In the genomic region with DNA sequence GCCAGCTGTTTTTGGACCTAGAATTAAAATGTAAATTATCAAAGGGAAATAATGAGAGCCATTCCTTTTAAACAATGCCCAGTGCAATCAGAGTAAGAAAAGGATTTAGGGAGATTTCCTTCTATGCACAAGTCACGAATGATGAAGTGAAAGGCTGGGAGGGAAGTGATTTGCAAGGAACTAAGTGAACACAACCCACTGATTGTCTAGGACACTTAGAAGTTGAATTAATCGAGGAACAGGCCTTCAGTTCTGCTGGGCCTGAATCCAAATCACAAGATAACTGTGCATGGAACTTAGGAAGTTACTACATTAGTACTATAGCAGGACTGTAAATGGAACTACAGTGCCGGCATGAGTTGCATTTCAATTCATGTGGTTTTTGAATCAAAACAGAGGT, we compare ENCODE assay signal across 1 cellular context.
TF ChIP-seq lines count a peak whose summit lies in the region.

No MANE protein-coding gene starts in this region.

TF ChIP-seq in SK-N-SH, 30 proteins besides CTCF, POLR2A, EP300 and RAD21 (continued from another document):
- TF ChIP-seq YY1 (IDR thresholded peaks at IDR 0.05; ENCODE audit: low read depth), result no peak
- no peak for TF ChIP-seq GABPA (IDR thresholded peaks at IDR 0.05; ENCODE audit: low read depth)
- no peak for TF ChIP-seq ELF1 (IDR thresholded peaks at IDR 0.05)
- TF ChIP-seq, protein P1, sequence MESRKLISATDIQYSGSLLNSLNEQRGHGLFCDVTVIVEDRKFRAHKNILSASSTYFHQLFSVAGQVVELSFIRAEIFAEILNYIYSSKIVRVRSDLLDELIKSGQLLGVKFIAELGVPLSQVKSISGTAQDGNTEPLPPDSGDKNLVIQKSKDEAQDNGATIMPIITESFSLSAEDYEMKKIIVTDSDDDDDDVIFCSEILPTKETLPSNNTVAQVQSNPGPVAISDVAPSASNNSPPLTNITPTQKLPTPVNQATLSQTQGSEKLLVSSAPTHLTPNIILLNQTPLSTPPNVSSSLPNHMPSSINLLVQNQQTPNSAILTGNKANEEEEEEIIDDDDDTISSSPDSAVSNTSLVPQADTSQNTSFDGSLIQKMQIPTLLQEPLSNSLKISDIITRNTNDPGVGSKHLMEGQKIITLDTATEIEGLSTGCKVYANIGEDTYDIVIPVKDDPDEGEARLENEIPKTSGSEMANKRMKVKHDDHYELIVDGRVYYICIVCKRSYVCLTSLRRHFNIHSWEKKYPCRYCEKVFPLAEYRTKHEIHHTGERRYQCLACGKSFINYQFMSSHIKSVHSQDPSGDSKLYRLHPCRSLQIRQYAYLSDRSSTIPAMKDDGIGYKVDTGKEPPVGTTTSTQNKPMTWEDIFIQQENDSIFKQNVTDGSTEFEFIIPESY (IDR thresholded peaks at IDR 0.05; ENCODE audit: borderline replicate concordance, low read depth), result no peak
- TF ChIP-seq CHD2 (IDR thresholded peaks at IDR 0.05; ENCODE audit: low read length, partially characterized antibody), result no peak
- TF ChIP-seq, protein P2, sequence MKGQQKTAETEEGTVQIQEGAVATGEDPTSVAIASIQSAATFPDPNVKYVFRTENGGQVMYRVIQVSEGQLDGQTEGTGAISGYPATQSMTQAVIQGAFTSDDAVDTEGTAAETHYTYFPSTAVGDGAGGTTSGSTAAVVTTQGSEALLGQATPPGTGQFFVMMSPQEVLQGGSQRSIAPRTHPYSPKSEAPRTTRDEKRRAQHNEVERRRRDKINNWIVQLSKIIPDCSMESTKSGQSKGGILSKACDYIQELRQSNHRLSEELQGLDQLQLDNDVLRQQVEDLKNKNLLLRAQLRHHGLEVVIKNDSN (IDR thresholded peaks at IDR 0.05; ENCODE audit: borderline replicate concordance, low read depth), result no peak
- no peak for TF ChIP-seq MXI1 (IDR thresholded peaks at IDR 0.05; ENCODE audit: low read depth, low read length)
- TF ChIP-seq JUND (IDR thresholded peaks at IDR 0.05), result no peak
